8 cellular contexts compared by ENCODE assay signal in genomic region chr5:77893225-77893860, GRCh38.
DNase-seq lines count a peak whose midpoint lies in the region; ATAC-seq, FAIRE-seq and TF ChIP-seq lines count a peak whose summit lies in the region.

No MANE protein-coding gene starts in this region.

- no peak for TF ChIP-seq POLR2A in GM12892 (IDR thresholded peaks at IDR 0.05; ENCODE audit: low read depth, low read length)

- H3K27me3 ChIP-seq in HAP-1 (ENCODE audit: low read depth), result no peaks in the 10 kb centered on the region

- H3K36me3 ChIP-seq in HAP-1 (replicated peaks), result no peaks in the 10 kb centered on the region

- ATAC-seq in activated T-helper 17 cell treated with anti-CD3 and anti-CD28 coated beads, Interleukin-2, amount 50 U/mL, for 72 hours (replicated peaks), result peak; percentile 72
- ATAC-seq in GM19463 (IDR thresholded peaks at IDR 0.05; ENCODE audit: unreplicated experiment), result no peak

- TF ChIP-seq CTCF in HFF-Myc (IDR thresholded peaks at IDR 0.05; ENCODE audit: low read depth, low read length, missing control alignments) (no peak), GM13977 (IDR thresholded peaks at IDR 0.05; ENCODE audit: extremely low read depth, insufficient read depth, missing control alignments) (no peak)

- H3K9me3 Mint-ChIP-seq in activated T-helper 17 cell treated with anti-CD3 and anti-CD28 coated beads, Interleukin-2, amount 50 U/mL, for 72 hours, result no peaks in the 10 kb centered on the region

- H3K36me3 Mint-ChIP-seq in activated T-helper 17 cell treated with anti-CD3 and anti-CD28 coated beads, Interleukin-2, amount 50 U/mL, for 72 hours (ENCODE audit: low read depth), result no peaks in the 10 kb centered on the region

- H3K4me3 ChIP-seq in HFF-Myc (replicated peaks; ENCODE audit: low read depth, low read length) (no peak overlapping the region), HAP-1 (no peak overlapping the region)

- no peak overlapping the region for H3K4me3 Mint-ChIP-seq in activated T-helper 17 cell treated with anti-CD3 and anti-CD28 coated beads, Interleukin-2, amount 50 U/mL, for 72 hours

- H3K4me1 ChIP-seq in HAP-1, result peaks cover 11% of the 10 kb centered on the region

- no peaks in the 10 kb centered on the region; the same call in 1 of the 2 replicates for H3K9me3 ChIP-seq in HAP-1

- no peaks in the 10 kb centered on the region for H3K4me1 Mint-ChIP-seq in activated T-helper 17 cell treated with anti-CD3 and anti-CD28 coated beads, Interleukin-2, amount 50 U/mL, for 72 hours

- FAIRE-seq in GM12892 (lab: Jason Lieb, UNC), result no peak

- H3K27me3 Mint-ChIP-seq in activated T-helper 17 cell treated with anti-CD3 and anti-CD28 coated beads, Interleukin-2, amount 50 U/mL, for 72 hours, result no peaks in the 10 kb centered on the region

- in situ Hi-C loops in GM13977 (cut with MboI; ENCODE audit: low pct_unique_long_range_greater_than_20kb, low sequenced_read_pairs, unreplicated experiment), result no loop called here
- in situ Hi-C loops in HAP-1 (cut with MboI; ENCODE audit: low sequenced_read_pairs), result no loop called here

- peak; percentile 95 for DNase-seq in A172 (ENCODE audit: low spot score)
- DNase-seq in HFF-Myc (ENCODE audit: extremely low read depth, low read depth), result peak; percentile 85
- peak; percentile 98 for DNase-seq in iris pigment epithelial cell (ENCODE audit: low read depth)
- no peak for DNase-seq in GM12892 (ENCODE audit: insufficient read length)
- no peak for DNase-seq in GM13977 (ENCODE audit: low spot score)
- DNase-seq in HAP-1 (ENCODE audit: low spot score in 2 of 2), result no peak

- H3K27ac Mint-ChIP-seq in activated T-helper 17 cell treated with anti-CD3 and anti-CD28 coated beads, Interleukin-2, amount 50 U/mL, for 72 hours, result no peak overlapping the region

Comparison
In these comparisons a context has a peak if more than half of its experiments do, and no peak if none do; other contexts are left out.
1. DNase-seq: peak in A172 (single experiment), HFF-Myc (single experiment) and iris pigment epithelial cell (single experiment); none in GM12892 (single experiment), GM13977 (single experiment) and HAP-1 (0 of 2).